In genomic region chr22:33227791-33228190, GRCh38 we compare ENCODE assay signal across 28 cellular contexts.
"Had no signal": no experiment of that assay in that cellular context is flagged by ENCODE, and none has a peak within 500 bp of the region (broad histone marks: within the 10 kb centered on the region; RNA-seq: fewer than 3 reads in every experiment).

No MANE protein-coding gene starts in this region.

- H3K27ac Mint-ChIP-seq: nephron; neural progenitor cell; progenitor cell of endocrine pancreas; stimulated activated effector memory CD8-positive, alpha-beta T cell treated with anti-CD3 and anti-CD28 coated beads, Interleukin-12 subunit alpha, Interleukin-12 subunit beta, amount 100 ng/mL, for 72 hours; stimulated activated naive B cell treated with anti-CD40 and anti-IgM and Interleukin-4, amounts not matched to agents 10 μg/mL and 1 μg/mL and 100 μg/mL, for 72 hours; stimulated activated naive CD8-positive, alpha-beta T cell treated with anti-CD3 and anti-CD28 coated beads, Interleukin-15, Interleukin-2, amounts not matched to agents 100 ng/mL and 50 ng/mL, for 24 hours had no signal

- H3K36me3 Mint-ChIP-seq: stimulated activated effector memory CD8-positive, alpha-beta T cell treated with anti-CD3 and anti-CD28 coated beads, Interleukin-12 subunit alpha, Interleukin-12 subunit beta, amount 100 ng/mL, for 72 hours had no signal

- H3K4me3 Mint-ChIP-seq: nephron; neural progenitor cell; stimulated activated effector memory CD8-positive, alpha-beta T cell treated with anti-CD3 and anti-CD28 coated beads, Interleukin-12 subunit alpha, Interleukin-12 subunit beta, amount 100 ng/mL, for 72 hours; stimulated activated naive B cell treated with anti-CD40 and anti-IgM and Interleukin-4, amounts not matched to agents 10 μg/mL and 1 μg/mL and 100 μg/mL, for 72 hours; stimulated activated naive CD8-positive, alpha-beta T cell treated with anti-CD3 and anti-CD28 coated beads, Interleukin-15, Interleukin-2, amounts not matched to agents 100 ng/mL and 50 ng/mL, for 24 hours had no signal

- H3K36me3 ChIP-seq: neural progenitor cell, ovary, right lobe of liver, sigmoid colon, stomach, thoracic aorta, thyroid gland, tibial nerve, upper lobe of left lung, vagina had no signal

- FAIRE-seq: small intestine, urothelium cell line had no signal

- H3K27ac ChIP-seq: neural progenitor cell, ovary, parathyroid adenoma, psoas muscle, right lobe of liver, sigmoid colon, stomach, thoracic aorta, thyroid gland, tibial nerve, upper lobe of left lung, vagina had no signal

- H3K27me3 ChIP-seq: neural progenitor cell, ovary, right lobe of liver, sigmoid colon, stomach, thyroid gland, tibial nerve, upper lobe of left lung, vagina had no signal

- H3K79me2 ChIP-seq: parathyroid adenoma had no signal

- H3K27me3 Mint-ChIP-seq: stimulated activated naive B cell treated with anti-CD40 and anti-IgM and Interleukin-4, amounts not matched to agents 10 μg/mL and 1 μg/mL and 100 μg/mL, for 72 hours; stimulated activated naive CD8-positive, alpha-beta T cell treated with anti-CD3 and anti-CD28 coated beads, Interleukin-15, Interleukin-2, amounts not matched to agents 100 ng/mL and 50 ng/mL, for 24 hours had no signal

- H3K4me3 ChIP-seq: neural progenitor cell, ovary, psoas muscle, right lobe of liver, sigmoid colon, stomach, thoracic aorta, thyroid gland, tibial nerve, upper lobe of left lung, vagina had no signal

- H3K4me1 Mint-ChIP-seq: nephron; neural progenitor cell; stimulated activated effector memory CD8-positive, alpha-beta T cell treated with anti-CD3 and anti-CD28 coated beads, Interleukin-12 subunit alpha, Interleukin-12 subunit beta, amount 100 ng/mL, for 72 hours had no signal

- H3K9me3 ChIP-seq: ovary, thyroid gland had no signal

- H3K4me2 ChIP-seq: neural progenitor cell had no signal

- ATAC-seq: psoas muscle; right cardiac atrium; right lobe of liver; stimulated activated effector memory CD8-positive, alpha-beta T cell treated with anti-CD3 and anti-CD28 coated beads, Interleukin-12 subunit alpha, Interleukin-12 subunit beta, amount 100 ng/mL, for 72 hours; stimulated activated naive B cell treated with anti-CD40 and anti-IgM and Interleukin-4, amounts not matched to agents 10 μg/mL and 1 μg/mL and 100 μg/mL, for 72 hours had no signal

- H3K9ac ChIP-seq: neural progenitor cell, parathyroid adenoma had no signal

- H2AFZ ChIP-seq: neural progenitor cell, parathyroid adenoma had no signal

- H3K4me1 ChIP-seq: neural progenitor cell, parathyroid adenoma, psoas muscle, right lobe of liver, sigmoid colon, stomach, thyroid gland, tibial nerve, upper lobe of left lung, vagina had no signal

- DNase-seq: occipital lobe; ovary; posterior cingulate gyrus; psoas muscle; right cardiac atrium; right lobe of liver; sigmoid colon; small intestine; stimulated activated CD4-positive, alpha-beta T cell treated with anti-CD3 and anti-CD28 coated beads, Interleukin-15, amount 100 ng/mL, for 24 hours; stimulated activated CD4-positive, alpha-beta T cell treated with anti-CD3 and anti-CD28 coated beads, Interleukin-2, amount 100 ng/mL, for 24 hours; stimulated activated CD4-positive, alpha-beta T cell treated with anti-CD3 and anti-CD28 coated beads, Interleukin-2, amount 100 ng/mL, for 48 hours; stimulated activated CD4-positive, alpha-beta T cell treated with anti-CD3 and anti-CD28 coated beads, Interleukin-4, amount 100 ng/mL, for 24 hours; stimulated activated naive B cell treated with anti-CD40 and anti-IgM and Interleukin-4, amounts not matched to agents 10 μg/mL and 1 μg/mL and 100 μg/mL, for 72 hours; stimulated activated naive CD4-positive, alpha-beta T cell treated with Interleukin-2 at 50 U/mL for 16 hours; stomach; thyroid gland; trophoblast cell; upper lobe of left lung had no signal
